Comparison of ENCODE assay signal across 25 cellular contexts in the genomic region with DNA sequence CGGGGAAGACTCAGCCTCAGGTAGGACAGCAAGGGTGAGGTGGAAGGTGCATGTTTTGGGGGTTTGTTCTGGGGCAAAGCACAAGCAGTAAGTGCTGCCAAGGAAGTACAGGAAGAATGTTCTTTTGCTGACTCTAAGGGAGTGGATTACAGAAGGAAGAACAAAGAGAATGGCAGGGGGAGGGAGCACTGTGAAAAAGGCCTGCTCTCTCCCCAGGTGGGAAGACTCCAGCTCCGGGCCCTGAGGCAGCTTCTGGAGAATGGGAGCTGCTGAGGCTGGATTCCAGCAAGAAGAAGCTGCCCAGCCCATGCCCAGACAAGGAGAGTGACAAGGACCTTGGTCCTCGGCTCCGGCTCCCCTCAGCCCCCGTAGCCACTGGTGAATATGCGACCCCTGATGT. TPM values are rescaled to one million over a fixed set of nuclear protein-coding genes. Genes with fewer than 3 reads are reported as not detected.
A peak's percentile ranks its signal among the peaks of the same experiment; 100 is the strongest.
DNase-seq lines count a peak whose midpoint lies in the region; ATAC-seq, FAIRE-seq and TF ChIP-seq lines count a peak whose summit lies in the region.
"Had no signal": no experiment of that assay in that cellular context is flagged by ENCODE, and none has a peak within 500 bp of the region (broad histone marks: within the 10 kb centered on the region; RNA-seq: fewer than 3 reads in every experiment).

No MANE protein-coding gene starts in this region.

- no peaks in the 10 kb centered on the region for H4K20me1 ChIP-seq in mammary epithelial cell (ENCODE audit: insufficient read depth, low read length)
- H4K20me1 ChIP-seq in endothelial cell of umbilical vein (replicated peaks; ENCODE audit: control insufficient read depth, extremely low read depth, insufficient read depth, low read length): no peaks in the 10 kb centered on the region
- H4K20me1 ChIP-seq: BLaER1 had no signal

- H3K4me2 ChIP-seq in mammary epithelial cell (ENCODE audit: insufficient read depth, low read depth, low read length): no peak overlapping the region
- no peak overlapping the region for H3K4me2 ChIP-seq in endothelial cell of umbilical vein (ENCODE audit: insufficient read depth, low read length)
- H3K4me2 ChIP-seq: BLaER1 had no signal

- peaks cover 19% of the 10 kb centered on the region for H3K36me3 Mint-ChIP-seq in MCF 10A (ENCODE audit: insufficient read depth, unreplicated experiment)
- H3K36me3 Mint-ChIP-seq in activated T-helper 17 cell treated with anti-CD3 and anti-CD28 coated beads, Interleukin-2, amount 50 U/mL, for 72 hours (ENCODE audit: low read depth): peaks cover 99% of the 10 kb centered on the region
- H3K36me3 Mint-ChIP-seq in stimulated activated effector memory CD8-positive, alpha-beta T cell treated with anti-CD3 and anti-CD28 coated beads, Interleukin-12 subunit alpha, Interleukin-12 subunit beta, amount 100 ng/mL, for 72 hours: peaks cover 85% of the 10 kb centered on the region
- H3K36me3 Mint-ChIP-seq: IgD-negative memory B cell had no signal

- TF ChIP-seq POLR2A in endothelial cell of umbilical vein (IDR thresholded peaks at IDR 0.05; ENCODE audit: low read depth, low read length): no peak

- H3K4me3 ChIP-seq in mammary epithelial cell (replicated peaks in 1 of 3; ENCODE audit: insufficient read depth in 1 of 3, low read depth in 2 of 3, low read length in 3 of 3): no peak overlapping the region
- no peak overlapping the region for H3K4me3 ChIP-seq in endothelial cell of umbilical vein (replicated peaks in 1 of 3; ENCODE audit: insufficient read depth in 1 of 3, low read depth in 1 of 3, low read length in 3 of 3)
- H3K4me3 ChIP-seq: BLaER1, body of pancreas, heart right ventricle, SJCRH30, testis had no signal

- FAIRE-seq in endothelial cell of umbilical vein (lab: Jason Lieb, UNC): no peak
- FAIRE-seq in HTR-8/SVneo (lab: Jason Lieb, UNC): no peak
- FAIRE-seq: RCC 7860 had no signal

- intact Hi-C loops in MCF 10A (cut with micrococcal nuclease) (no loop called here), mammary epithelial cell (cut with micrococcal nuclease) (no loop called here), endothelial cell of umbilical vein (cut with micrococcal nuclease) (no loop called here)

- no peak overlapping the region for H3K9ac ChIP-seq in mammary epithelial cell (ENCODE audit: insufficient read depth, low read length)
- no peak overlapping the region for H3K9ac ChIP-seq in endothelial cell of umbilical vein (replicated peaks; ENCODE audit: extremely low read depth, insufficient read depth, low read length)
- H3K9ac ChIP-seq: BLaER1 had no signal

- CTCF ChIA-PET in MCF 10A (lab: Yijun Ruan, JAX) (interaction anchor here (0.6 to 14.9 kb wide), 24 partner anchors 9 to 404 kb away, joined by 3 to 275 read pairs (median 5); a partner anchor contains a TSS), mammary epithelial cell (lab: Charles Lee; ENCODE audit: low non-redundant PET) (interaction anchor here (1.1 kb wide), 1 partner anchor 129 kb away, joined by 3 read pairs; no protein-coding TSS in a partner anchor), endothelial cell of umbilical vein (lab: Charles Lee) (interaction anchor here (0.9 to 12.3 kb wide), 15 partner anchors 10 to 222 kb away, joined by 3 to 366 read pairs (median 6); a partner anchor contains a TSS)

- dilution Hi-C loops in mammary epithelial cell (cut with HindIII; ENCODE audit: low sequenced_read_pairs) (loop anchor here (5.0 kb wide), 2 partner anchors 34 to 101 kb away; a partner anchor contains a TSS), endothelial cell of umbilical vein (cut with MboI; ENCODE audit: extremely low pct_ligation_motif_present, low sequenced_read_pairs) (no loop called here)

- peaks cover 6% of the 10 kb centered on the region for H3K4me1 Mint-ChIP-seq in MCF 10A (ENCODE audit: insufficient read depth, unreplicated experiment)
- peaks cover 17% of the 10 kb centered on the region for H3K4me1 Mint-ChIP-seq in activated T-helper 17 cell treated with anti-CD3 and anti-CD28 coated beads, Interleukin-2, amount 50 U/mL, for 72 hours
- H3K4me1 Mint-ChIP-seq in stimulated activated effector memory CD8-positive, alpha-beta T cell treated with anti-CD3 and anti-CD28 coated beads, Interleukin-12 subunit alpha, Interleukin-12 subunit beta, amount 100 ng/mL, for 72 hours: peaks cover 22% of the 10 kb centered on the region

- in situ Hi-C loops in mammary epithelial cell (cut with MboI; ENCODE audit: low sequenced_read_pairs in 2 of 2): loop anchor here in 1 of 2 donors (25.0 kb wide), 1 partner anchor 226 kb away; a partner anchor contains a TSS

- H3K27ac Mint-ChIP-seq in MCF 10A (ENCODE audit: low read depth, unreplicated experiment): peak overlapping the region; percentile 24
- peak overlapping the region; percentile 65 for H3K27ac Mint-ChIP-seq in activated T-helper 17 cell treated with anti-CD3 and anti-CD28 coated beads, Interleukin-2, amount 50 U/mL, for 72 hours
- H3K27ac Mint-ChIP-seq in stimulated activated effector memory CD8-positive, alpha-beta T cell treated with anti-CD3 and anti-CD28 coated beads, Interleukin-12 subunit alpha, Interleukin-12 subunit beta, amount 100 ng/mL, for 72 hours: peak overlapping the region; percentile 50
- H3K27ac Mint-ChIP-seq: activated CD4-positive, alpha-beta T cell treated with anti-CD3 and anti-CD28 coated beads for 36 hours; activated T-cell treated with anti-CD3 and anti-CD28 coated beads, Interleukin-2, amount 50 U/mL, for 72 hours had no signal

- no peaks in the 10 kb centered on the region for H3K9me1 ChIP-seq in endothelial cell of umbilical vein (replicated peaks; ENCODE audit: control insufficient read depth, extremely low read depth, insufficient read depth, low read length)

- H3K9me3 ChIP-seq in mammary epithelial cell (replicated peaks; ENCODE audit: insufficient read depth, low read length): no peaks in the 10 kb centered on the region
- no peaks in the 10 kb centered on the region for H3K9me3 ChIP-seq in endothelial cell of umbilical vein (replicated peaks; ENCODE audit: control insufficient read depth, insufficient read depth, low read length)
- H3K9me3 ChIP-seq: BLaER1, body of pancreas, heart right ventricle, SJCRH30, testis had no signal

- no peaks in the 10 kb centered on the region for H3K27me3 ChIP-seq in mammary epithelial cell (ENCODE audit: insufficient read depth, low read length)
- no peaks in the 10 kb centered on the region for H3K27me3 ChIP-seq in endothelial cell of umbilical vein (ENCODE audit: control insufficient read depth in 2 of 2, insufficient read depth in 2 of 2, low read length in 2 of 2)
- H3K27me3 ChIP-seq: BLaER1, body of pancreas, foreskin keratinocyte, heart right ventricle, SJCRH30, testis had no signal

- BruUV-seq in MCF 10A (replicated peaks; lab: Mats Ljungman, UMichigan): no TSS peak
- BruUV-seq in mammary epithelial cell (replicated peaks; lab: Mats Ljungman, UMichigan): no TSS peak
- BruUV-seq in endothelial cell of umbilical vein (replicated peaks; lab: Mats Ljungman, UMichigan): TSS peak; percentile 9

- H3K27ac ChIP-seq in mammary epithelial cell (ENCODE audit: insufficient read depth, low read depth, low read length): no peak overlapping the region
- no peak overlapping the region for H3K27ac ChIP-seq in endothelial cell of umbilical vein (ENCODE audit: insufficient read depth, low read depth, low read length)
- H3K27ac ChIP-seq: BLaER1, body of pancreas, epithelial cell of prostate, foreskin keratinocyte, heart right ventricle, SJCRH30, testis had no signal

- H3K79me2 ChIP-seq in mammary epithelial cell (ENCODE audit: insufficient read depth, low read length) (no peaks in the 10 kb centered on the region), endothelial cell of umbilical vein (ENCODE audit: control insufficient read depth, insufficient read depth, low read length) (no peaks in the 10 kb centered on the region)

- no peaks in the 10 kb centered on the region for H3K27me3 Mint-ChIP-seq in MCF 10A (ENCODE audit: insufficient read depth, unreplicated experiment)
- no peaks in the 10 kb centered on the region for H3K27me3 Mint-ChIP-seq in activated T-helper 17 cell treated with anti-CD3 and anti-CD28 coated beads, Interleukin-2, amount 50 U/mL, for 72 hours
- H3K27me3 Mint-ChIP-seq: activated CD4-positive, alpha-beta T cell treated with anti-CD3 and anti-CD28 coated beads for 36 hours; IgD-negative memory B cell had no signal

- no peak for TF ChIP-seq CTCF in MCF 10A (IDR thresholded peaks at IDR 0.05; ENCODE audit: unreplicated experiment)
- no peak for TF ChIP-seq CTCF in mammary epithelial cell (conservative IDR thresholded peaks at IDR 0.05 in 1 of 2, IDR thresholded peaks at IDR 0.05 in 1 of 2; ENCODE audit: extremely low read depth in 1 of 2, insufficient read depth in 1 of 2, low read depth in 1 of 2, low read length in 2 of 2)
- no peak for TF ChIP-seq CTCF in endothelial cell of umbilical vein (IDR thresholded peaks at IDR 0.05; ENCODE audit: extremely low read depth in 1 of 2, insufficient read depth in 1 of 2, low read depth in 1 of 2, low read length in 2 of 2)

- H3K4me1 ChIP-seq in mammary epithelial cell (ENCODE audit: insufficient read depth, low read length): no peaks in the 10 kb centered on the region
- peaks cover 17% of the 10 kb centered on the region for H3K4me1 ChIP-seq in endothelial cell of umbilical vein (ENCODE audit: control insufficient read depth, extremely low read depth, insufficient read depth, low read length)
- H3K4me1 ChIP-seq: BLaER1, body of pancreas, foreskin keratinocyte, SJCRH30, testis had no signal

- peaks cover 19% of the 10 kb centered on the region for H3K36me3 ChIP-seq in mammary epithelial cell (ENCODE audit: insufficient read depth, low read length)
- peaks cover 2 to 11% of the 10 kb centered on the region in 2 experiments for H3K36me3 ChIP-seq in endothelial cell of umbilical vein (ENCODE audit: control insufficient read depth in 2 of 2, extremely low read depth in 1 of 2, insufficient read depth in 2 of 2, low read length in 2 of 2)

- DNase-seq in MCF 10A (ENCODE audit: unreplicated experiment) (no peak), mammary epithelial cell (no peak), endothelial cell of umbilical vein (ENCODE audit: low read depth, low spot score) (no peak), NCI-H524 (lab: John Stamatoyannopoulos, UW) (no peak), T-helper 9 cell (no peak), HTR-8/SVneo (ENCODE audit: insufficient read length, low spot score) (no peak)
- DNase-seq in stimulated activated effector memory CD8-positive, alpha-beta T cell treated with anti-CD3 and anti-CD28 coated beads, Interleukin-12 subunit alpha, Interleukin-12 subunit beta, amount 100 ng/mL, for 72 hours (ENCODE audit: low spot score in 2 of 2): no peak
- DNase-seq: NCI-H1930 had no signal

- 50% methylated on average over 6 of the region's 6 CpGs for WGBS in mammary epithelial cell (ENCODE audit: low coverage, missing lambda C conversion rate)

- ATAC-seq in activated T-helper 17 cell treated with anti-CD3 and anti-CD28 coated beads, Interleukin-2, amount 50 U/mL, for 72 hours (replicated peaks): no peak
- no peak for ATAC-seq in stimulated activated effector memory CD8-positive, alpha-beta T cell treated with anti-CD3 and anti-CD28 coated beads, Interleukin-12 subunit alpha, Interleukin-12 subunit beta, amount 100 ng/mL, for 72 hours

- no peaks in the 10 kb centered on the region for H3K9me3 Mint-ChIP-seq in MCF 10A (ENCODE audit: unreplicated experiment)
- H3K9me3 Mint-ChIP-seq in activated T-helper 17 cell treated with anti-CD3 and anti-CD28 coated beads, Interleukin-2, amount 50 U/mL, for 72 hours: no peaks in the 10 kb centered on the region
- H3K9me3 Mint-ChIP-seq in stimulated activated effector memory CD8-positive, alpha-beta T cell treated with anti-CD3 and anti-CD28 coated beads, Interleukin-12 subunit alpha, Interleukin-12 subunit beta, amount 100 ng/mL, for 72 hours: no peaks in the 10 kb centered on the region
- H3K9me3 Mint-ChIP-seq: activated T-cell treated with anti-CD3 and anti-CD28 coated beads, Interleukin-2, amount 50 U/mL, for 72 hours; IgD-negative memory B cell had no signal

- no peak overlapping the region for H3K4me3 Mint-ChIP-seq in MCF 10A (ENCODE audit: unreplicated experiment)
- H3K4me3 Mint-ChIP-seq in activated T-helper 17 cell treated with anti-CD3 and anti-CD28 coated beads, Interleukin-2, amount 50 U/mL, for 72 hours: no peak overlapping the region
- no peak overlapping the region for H3K4me3 Mint-ChIP-seq in stimulated activated effector memory CD8-positive, alpha-beta T cell treated with anti-CD3 and anti-CD28 coated beads, Interleukin-12 subunit alpha, Interleukin-12 subunit beta, amount 100 ng/mL, for 72 hours
- H3K4me3 Mint-ChIP-seq: activated CD4-positive, alpha-beta T cell treated with anti-CD3 and anti-CD28 coated beads for 36 hours; activated T-cell treated with anti-CD3 and anti-CD28 coated beads, Interleukin-2, amount 50 U/mL, for 72 hours had no signal

- no peak overlapping the region for H2AFZ ChIP-seq in mammary epithelial cell (ENCODE audit: low read depth, low read length)
- H2AFZ ChIP-seq in endothelial cell of umbilical vein (ENCODE audit: low read depth, low read length): no peak overlapping the region

- POLR2A ChIA-PET in MCF 10A (lab: Yijun Ruan, JAX): interaction anchor here (0.6 to 1.2 kb wide), 3 partner anchors 69 to 227 kb away, joined by 3 to 5 read pairs (median 3); no protein-coding TSS in a partner anchor
- POLR2A ChIA-PET in endothelial cell of umbilical vein (lab: Charles Lee): interaction anchor here (1.1 kb wide), 1 partner anchor 223 kb away, joined by 3 read pairs; no protein-coding TSS in a partner anchor

RNA-seq across cellular contexts. Expression of a gene that starts 7.0 kb away (rescaled TPM):
- total RNA-seq in MCF 10A (2022) (205 and 229 TPM in 2 replicates), mammary epithelial cell (100 to 1,000 TPM; 162 to 187 TPM), endothelial cell of umbilical vein (286 and 301 TPM in 2 replicates)
- polyA plus RNA-seq in mammary epithelial cell (581 TPM), endothelial cell of umbilical vein (665 and 745 TPM in 2 replicates)
- polyA minus RNA-seq in mammary epithelial cell (173 TPM), endothelial cell of umbilical vein (123 and 203 TPM in 2 replicates)
- total RNA-seq in activated T-helper 17 cell treated with anti-CD3 and anti-CD28 coated beads, Interleukin-2, amount 50 U/mL, for 72 hours: 100 to 1,000 TPM; 250 to 347 TPM
- 965 and 972 TPM in 2 replicates for polyA plus RNA-seq in endothelial cell of umbilical vein (2011; cell fraction: cytosol; rRNA removed)
- 821 and 880 TPM in 2 replicates for polyA plus RNA-seq in endothelial cell of umbilical vein (2011; cell fraction: nucleus; rRNA removed)
- 559 and 618 TPM in 2 replicates for polyA plus RNA-seq in endothelial cell of umbilical vein (2012)
- polyA minus RNA-seq in endothelial cell of umbilical vein (2011; cell fraction: cytosol; rRNA and poly(A)+ RNA removed): 96.5 TPM
- 80.4 and 104 TPM in 2 replicates for polyA minus RNA-seq in endothelial cell of umbilical vein (2011; cell fraction: nucleus; rRNA and poly(A)+ RNA removed)

RNA-seq across cellular contexts. Expression of a gene that starts 11.2 kb away (rescaled TPM):
- total RNA-seq in MCF 10A (2022): 79.8 and 80.9 TPM in 2 replicates
- 10 to 100 TPM; 29.5 to 61.9 TPM for total RNA-seq in mammary epithelial cell
- 50.9 TPM for polyA plus RNA-seq in mammary epithelial cell
- polyA minus RNA-seq in mammary epithelial cell: 31.3 TPM
- total RNA-seq in activated T-helper 17 cell treated with anti-CD3 and anti-CD28 coated beads, Interleukin-2, amount 50 U/mL, for 72 hours: 10 to 100 TPM; 48.7 to 76.5 TPM
- total RNA-seq in endothelial cell of umbilical vein: 61.1 and 65.8 TPM in 2 replicates
- 65.5 and 65.9 TPM in 2 replicates for polyA plus RNA-seq in endothelial cell of umbilical vein
- polyA plus RNA-seq in endothelial cell of umbilical vein (2011; cell fraction: cytosol; rRNA removed): 60.4 and 62.2 TPM in 2 replicates
- polyA plus RNA-seq in endothelial cell of umbilical vein (2011; cell fraction: nucleus; rRNA removed): 41.2 and 42.1 TPM in 2 replicates
- polyA plus RNA-seq in endothelial cell of umbilical vein (2012): 47.2 and 56.8 TPM in 2 replicates
- polyA minus RNA-seq in endothelial cell of umbilical vein: 34.9 and 42.2 TPM in 2 replicates
- 67.1 TPM for polyA minus RNA-seq in endothelial cell of umbilical vein (2011; cell fraction: cytosol; rRNA and poly(A)+ RNA removed)
- 9.1 and 10.0 TPM in 2 replicates for polyA minus RNA-seq in endothelial cell of umbilical vein (2011; cell fraction: nucleus; rRNA and poly(A)+ RNA removed)

RNA-seq across cellular contexts. Expression of a gene that starts 20.2 kb away (rescaled TPM):
- 9.8 and 12.1 TPM in 2 replicates for total RNA-seq in MCF 10A (2022)
- 10 to 100 TPM in 1 of 2 donors, under 1 TPM in 1; 0.67 to 19.7 TPM for total RNA-seq in mammary epithelial cell
- 10.0 TPM for polyA plus RNA-seq in mammary epithelial cell
- polyA minus RNA-seq in mammary epithelial cell: 62.4 TPM
- 10 to 100 TPM; 80.1 to 92.1 TPM for total RNA-seq in activated T-helper 17 cell treated with anti-CD3 and anti-CD28 coated beads, Interleukin-2, amount 50 U/mL, for 72 hours
- total RNA-seq in endothelial cell of umbilical vein: 39.3 and 42.7 TPM in 2 replicates
- 16.2 and 18.8 TPM in 2 replicates for polyA plus RNA-seq in endothelial cell of umbilical vein
- 10.3 and 10.6 TPM in 2 replicates for polyA plus RNA-seq in endothelial cell of umbilical vein (2011; cell fraction: cytosol; rRNA removed)
- 66.8 and 72.5 TPM in 2 replicates for polyA plus RNA-seq in endothelial cell of umbilical vein (2011; cell fraction: nucleus; rRNA removed)
- polyA plus RNA-seq in endothelial cell of umbilical vein (2012): 5.8 and 10.4 TPM in 2 replicates
- polyA minus RNA-seq in endothelial cell of umbilical vein: 20.5 and 30.2 TPM in 2 replicates
- polyA minus RNA-seq in endothelial cell of umbilical vein (2011; cell fraction: cytosol; rRNA and poly(A)+ RNA removed): 16.7 TPM
- polyA minus RNA-seq in endothelial cell of umbilical vein (2011; cell fraction: nucleus; rRNA and poly(A)+ RNA removed): 19.9 and 31.0 TPM in 2 replicates
- total RNA-seq: body of pancreas had no signal
- polyA plus RNA-seq: IgD-negative memory B cell had no signal

RNA-seq across cellular contexts. Expression of a gene that starts 33.1 kb away (rescaled TPM):
- total RNA-seq in MCF 10A (2022) (52.7 and 60.5 TPM in 2 replicates), mammary epithelial cell (10 to 100 TPM; 29.2 to 45.4 TPM), endothelial cell of umbilical vein (57.8 and 60.0 TPM in 2 replicates)
- polyA plus RNA-seq in mammary epithelial cell (58.3 TPM), endothelial cell of umbilical vein (83.1 and 86.0 TPM in 2 replicates)
- polyA minus RNA-seq in mammary epithelial cell (84.3 TPM), endothelial cell of umbilical vein (67.7 and 70.4 TPM in 2 replicates)
- 10 to 100 TPM; 42.3 to 44.8 TPM for total RNA-seq in activated T-helper 17 cell treated with anti-CD3 and anti-CD28 coated beads, Interleukin-2, amount 50 U/mL, for 72 hours
- 52.7 and 61.4 TPM in 2 replicates for polyA plus RNA-seq in endothelial cell of umbilical vein (2011; cell fraction: cytosol; rRNA removed)
- 183 and 200 TPM in 2 replicates for polyA plus RNA-seq in endothelial cell of umbilical vein (2011; cell fraction: nucleus; rRNA removed)
- polyA plus RNA-seq in endothelial cell of umbilical vein (2012): 50.4 and 56.6 TPM in 2 replicates
- polyA minus RNA-seq in endothelial cell of umbilical vein (2011; cell fraction: cytosol; rRNA and poly(A)+ RNA removed): 82.0 TPM
- 37.3 and 47.9 TPM in 2 replicates for polyA minus RNA-seq in endothelial cell of umbilical vein (2011; cell fraction: nucleus; rRNA and poly(A)+ RNA removed)

RNA-seq across cellular contexts. Expression of a gene that starts 47.8 kb away (rescaled TPM):
- total RNA-seq in MCF 10A (2022): not detected in 2 replicates
- total RNA-seq in mammary epithelial cell: not detected
- polyA plus RNA-seq in mammary epithelial cell: not detected
- not detected for polyA minus RNA-seq in mammary epithelial cell
- not detected for total RNA-seq in activated T-helper 17 cell treated with anti-CD3 and anti-CD28 coated beads, Interleukin-2, amount 50 U/mL, for 72 hours
- not detected in 2 replicates for total RNA-seq in endothelial cell of umbilical vein
- polyA plus RNA-seq in endothelial cell of umbilical vein: not detected in 2 replicates
- not detected in 2 replicates for polyA plus RNA-seq in endothelial cell of umbilical vein (2011; cell fraction: cytosol; rRNA removed)
- not detected in 2 replicates for polyA plus RNA-seq in endothelial cell of umbilical vein (2011; cell fraction: nucleus; rRNA removed)
- not detected in 2 replicates for polyA plus RNA-seq in endothelial cell of umbilical vein (2012)
- polyA minus RNA-seq in endothelial cell of umbilical vein: not detected in 2 replicates
- not detected for polyA minus RNA-seq in endothelial cell of umbilical vein (2011; cell fraction: cytosol; rRNA and poly(A)+ RNA removed)
- polyA minus RNA-seq in endothelial cell of umbilical vein (2011; cell fraction: nucleus; rRNA and poly(A)+ RNA removed): not detected in 2 replicates
- total RNA-seq: activated CD4-positive, alpha-beta T cell treated with anti-CD3 and anti-CD28 coated beads for 36 hours; activated T-cell treated with anti-CD3 and anti-CD28 coated beads, Interleukin-2, amount 50 U/mL, for 72 hours; body of pancreas; cerebellum; foreskin keratinocyte; heart right ventricle; left cardiac atrium; posterior vena cava; SJCRH30; urinary bladder had no signal
- polyA plus RNA-seq: adipose tissue, foreskin keratinocyte, heart right ventricle, IgD-negative memory B cell, urinary bladder had no signal
